In genomic region chr20:51198238-51198637, GRCh38 we compare ENCODE assay signal across 17 cellular contexts.
"Had no signal": no experiment of that assay in that cellular context is flagged by ENCODE, and none has a peak within 500 bp of the region (broad histone marks: within the 10 kb centered on the region; RNA-seq: fewer than 3 reads in every experiment).

No MANE protein-coding gene starts in this region.

- H3K9me3 ChIP-seq: SJSA1 had no signal

- FAIRE-seq: RCC 7860 had no signal

- DNase-seq: KBM-7, NCI-H1092, NCI-H1436, NCI-H187, NCI-H2029, NCI-H2081 treated with DMSO at 0.1 percent for 48 hours, NCI-H2171 treated with DMSO at 0.1 percent for 48 hours, NCI-H345, NCI-H446 treated with DMSO at 0.1 percent for 48 hours, NCI-H510A treated with DMSO at 0.1 percent for 48 hours, NCI-H526, Right ventricle myocardium superior, RPMI8226, SIG-M5 had no signal

- H3K27me3 ChIP-seq: SJSA1 had no signal

- H3K4me3 ChIP-seq: SJSA1, SK-N-MC had no signal

- H3K36me3 ChIP-seq: SJSA1 had no signal

- H3K27ac ChIP-seq: SJSA1, SK-N-MC had no signal
